18 cellular contexts compared by ENCODE assay signal in the genomic region with DNA sequence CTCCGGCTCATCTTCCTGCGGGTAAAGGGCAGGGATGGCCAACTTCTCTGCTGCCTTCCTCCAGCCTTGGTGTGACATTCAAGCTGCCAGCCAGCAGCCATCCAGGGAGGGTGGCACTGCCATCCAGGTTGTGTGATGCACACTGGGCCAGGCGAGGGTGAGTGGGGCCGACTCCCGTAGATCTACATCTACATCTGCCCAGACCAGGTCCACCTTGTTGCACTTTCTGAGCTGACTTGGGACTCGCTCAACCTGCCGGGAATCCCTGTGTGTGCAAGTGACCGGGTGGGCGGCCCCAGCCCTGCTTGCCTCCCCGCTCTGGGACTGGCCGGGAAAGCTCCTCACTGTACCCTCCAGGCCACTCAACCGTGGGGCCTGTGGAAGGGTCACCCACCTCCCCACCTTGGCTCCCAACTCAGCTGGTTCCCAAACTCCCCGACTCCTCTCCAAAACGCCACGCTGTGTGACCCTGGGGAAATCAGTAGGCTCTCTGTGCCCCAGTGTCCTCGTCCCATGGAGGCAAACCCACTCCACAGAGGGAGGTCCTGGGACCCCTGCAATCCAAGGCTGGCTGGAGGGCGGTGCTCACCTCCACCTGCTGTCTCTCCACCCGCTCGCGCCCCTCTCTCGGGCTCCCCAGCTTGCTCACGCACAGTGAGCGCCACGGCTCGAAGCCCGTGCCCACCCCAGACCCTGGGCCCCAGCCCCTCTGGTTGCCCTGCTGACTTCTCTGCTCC. TPM values are rescaled to one million over a fixed set of nuclear protein-coding genes. Genes with fewer than 3 reads are reported as not detected.
DNase-seq lines count a peak whose midpoint lies in the region; ATAC-seq, FAIRE-seq and TF ChIP-seq lines count a peak whose summit lies in the region.
"Had no signal": no experiment of that assay in that cellular context is flagged by ENCODE, and none has a peak within 500 bp of the region (broad histone marks: within the 10 kb centered on the region; RNA-seq: fewer than 3 reads in every experiment).

No MANE protein-coding gene starts in this region.

- no peaks in the 10 kb centered on the region for H3K9me3 Mint-ChIP-seq in activated naive CD8-positive, alpha-beta T cell treated with anti-CD3 and anti-CD28 coated beads, Interleukin-2, amount 10 ng/mL, durations not matched to agents 7 days and 5 days
- H3K9me3 Mint-ChIP-seq in activated naive CD8-positive, alpha-beta T cell treated with anti-CD3 and anti-CD28 coated beads, Interleukin-2, amount 50 U/mL, for 24 hours, result no peaks in the 10 kb centered on the region
- H3K9me3 Mint-ChIP-seq in GM23338, result no peaks in the 10 kb centered on the region
- H3K9me3 Mint-ChIP-seq: H9 had no signal

- no peaks in the 10 kb centered on the region for H3F3A ChIP-seq in GM23338 (replicated peaks; ENCODE audit: low read depth)

- DNase-seq in activated naive CD8-positive, alpha-beta T cell treated with anti-CD3 and anti-CD28 coated beads, Interleukin-2, amount 10 ng/mL, durations not matched to agents 7 days and 5 days, result peak; percentile 25
- no peak for DNase-seq in activated naive CD8-positive, alpha-beta T cell treated with anti-CD3 and anti-CD28 coated beads, Interleukin-2, amount 50 U/mL, for 24 hours
- no peak for DNase-seq in T-helper 17 cell
- DNase-seq in HepG2 (ENCODE audit: low spot score), result no peak
- no peak for DNase-seq in GM23338 (ENCODE audit: low spot score)
- DNase-seq: C1 segment of cervical spinal cord, DMS 273 treated with DMSO at 0.1 percent for 48 hours, H9, IMR-90, NCI-H1930, NCI-H2171 treated with DMSO at 0.1 percent for 48 hours, NCI-H510A, Peyer's patch had no signal

- H3K9me3 ChIP-seq in T-helper 17 cell (ENCODE audit: control insufficient read depth, low read length, poor library complexity, severe bottlenecking) (no peaks in the 10 kb centered on the region), HepG2 (ENCODE audit: low read length) (no peaks in the 10 kb centered on the region), subcutaneous abdominal adipose tissue (ENCODE audit: control insufficient read depth in 5 of 5, low read length in 5 of 5) (no peaks in the 10 kb centered on the region)
- H3K9me3 ChIP-seq: Peyer's patch, SJSA1 had no signal

- in situ Hi-C loops in HepG2 (cut with HindIII; ENCODE audit: extremely low pct_ligation_motif_present, low pct_unique_long_range_greater_than_20kb), result no loop called here

- TF ChIP-seq EP300 in HepG2 (IDR thresholded peaks at IDR 0.05; ENCODE audit: low read depth in 2 of 2, low read length in 2 of 2) (no peak), HepG2 (CRISPR knock-in tag; IDR thresholded peaks at IDR 0.05; ENCODE audit: borderline replicate concordance) (no peak)

- no peak for TF ChIP-seq POLR2A in HepG2 (IDR thresholded peaks at IDR 0.05; ENCODE audit: insufficient read depth in 1 of 2, low read depth in 2 of 2, low read length in 2 of 2)

- no peak overlapping the region for H3K4me3 Mint-ChIP-seq in activated naive CD8-positive, alpha-beta T cell treated with anti-CD3 and anti-CD28 coated beads, Interleukin-2, amount 10 ng/mL, durations not matched to agents 7 days and 5 days
- no peak overlapping the region for H3K4me3 Mint-ChIP-seq in activated naive CD8-positive, alpha-beta T cell treated with anti-CD3 and anti-CD28 coated beads, Interleukin-2, amount 50 U/mL, for 24 hours
- peak overlapping the region; percentile 19 for H3K4me3 Mint-ChIP-seq in T-helper 17 cell
- H3K4me3 Mint-ChIP-seq in GM23338, result no peak overlapping the region
- H3K4me3 Mint-ChIP-seq: H9 had no signal

- H3K9ac ChIP-seq in HepG2 (ENCODE audit: insufficient read depth, low read depth, low read length), result no peak overlapping the region
- H3K9ac ChIP-seq in subcutaneous abdominal adipose tissue (ENCODE audit: low read length in 5 of 5), result no peak overlapping the region

- H3K4me2 ChIP-seq in HepG2 (ENCODE audit: low read depth, low read length), result no peak overlapping the region
- no peak overlapping the region for H3K4me2 ChIP-seq in GM23338

- CTCF ChIA-PET in HepG2 (lab: Yijun Ruan, JAX; ENCODE audit: low intra/inter-chr PET ratio, low total read pairs), result no interaction called here

- H3K27me3 Mint-ChIP-seq in activated naive CD8-positive, alpha-beta T cell treated with anti-CD3 and anti-CD28 coated beads, Interleukin-2, amount 10 ng/mL, durations not matched to agents 7 days and 5 days, result no peaks in the 10 kb centered on the region
- H3K27me3 Mint-ChIP-seq in activated naive CD8-positive, alpha-beta T cell treated with anti-CD3 and anti-CD28 coated beads, Interleukin-2, amount 50 U/mL, for 24 hours, result no peaks in the 10 kb centered on the region
- H3K27me3 Mint-ChIP-seq in T-helper 17 cell (no peaks in the 10 kb centered on the region), GM23338 (ENCODE audit: insufficient read depth, low read depth, poor library complexity) (peaks cover 12% of the 10 kb centered on the region)

- no peaks in the 10 kb centered on the region for H3K36me3 Mint-ChIP-seq in activated naive CD8-positive, alpha-beta T cell treated with anti-CD3 and anti-CD28 coated beads, Interleukin-2, amount 10 ng/mL, durations not matched to agents 7 days and 5 days
- no peaks in the 10 kb centered on the region for H3K36me3 Mint-ChIP-seq in activated naive CD8-positive, alpha-beta T cell treated with anti-CD3 and anti-CD28 coated beads, Interleukin-2, amount 50 U/mL, for 24 hours (ENCODE audit: low read depth)
- H3K36me3 Mint-ChIP-seq in T-helper 17 cell (ENCODE audit: low read depth), result no peaks in the 10 kb centered on the region
- no peaks in the 10 kb centered on the region for H3K36me3 Mint-ChIP-seq in GM23338 (ENCODE audit: low read depth)

- H3K4me1 ChIP-seq in HepG2 (ENCODE audit: insufficient read depth, low read length) (peaks cover 9% of the 10 kb centered on the region; the same call in 1 of the 2 replicates), subcutaneous abdominal adipose tissue (ENCODE audit: control insufficient read depth in 5 of 5, insufficient read depth in 5 of 5, low read length in 5 of 5) (peaks cover 0 to 43% (median 22%) of the 10 kb centered on the region in 5 donors), GM23338 (ENCODE audit: insufficient read depth) (no peaks in the 10 kb centered on the region)
- H3K4me1 ChIP-seq: SJSA1 had no signal

- WGBS in HepG2 (ENCODE audit: low lambda C conversion rate), result 32% methylated on average over 16 of the region's 26 CpGs

- no peak overlapping the region for H3K27ac ChIP-seq in HepG2 (ENCODE audit: extremely low read length, insufficient read depth, low read length)
- H3K27ac ChIP-seq in subcutaneous abdominal adipose tissue (ENCODE audit: low read depth, low read length), result peak overlapping the region; percentile 41
- no peak overlapping the region for H3K27ac ChIP-seq in GM23338 (ENCODE audit: low read depth)
- H3K27ac ChIP-seq: 22Rv1, SJSA1 had no signal

- TF ChIP-seq CTCF in HepG2 (CRISPR knock-in tag; IDR thresholded peaks at IDR 0.05) (no peak), GM23338 (conservative IDR thresholded peaks at IDR 0.05; ENCODE audit: low read depth in 2 of 2) (no peak)

- BruUV-seq in HepG2 (replicated peaks; lab: Mats Ljungman, UMichigan), result no TSS peak

- H3K9me2 ChIP-seq in GM23338 (ENCODE audit: insufficient read depth), result no peaks in the 10 kb centered on the region

- no peaks in the 10 kb centered on the region for H3K79me2 ChIP-seq in HepG2 (ENCODE audit: insufficient read depth, low read length)
- H3K79me2 ChIP-seq in GM23338 (replicated peaks; ENCODE audit: insufficient read depth), result no peaks in the 10 kb centered on the region

- H3K27me3 ChIP-seq in HepG2 (ENCODE audit: control insufficient read depth in 1 of 2, insufficient read depth in 2 of 2, low read length in 2 of 2) (peaks cover 35 to 64% of the 10 kb centered on the region in 2 experiments), subcutaneous abdominal adipose tissue (ENCODE audit: control insufficient read depth in 5 of 5, insufficient read depth in 4 of 5, low read length in 5 of 5) (peaks cover 0 to 2% (median 0%) of the 10 kb centered on the region in 5 donors), GM23338 (ENCODE audit: insufficient read depth) (no peaks in the 10 kb centered on the region)
- H3K27me3 ChIP-seq: Peyer's patch, SJSA1 had no signal

- ATAC-seq in activated naive CD8-positive, alpha-beta T cell treated with anti-CD3 and anti-CD28 coated beads, Interleukin-2, amount 10 ng/mL, durations not matched to agents 7 days and 5 days (ENCODE audit: low read depth), result no peak
- ATAC-seq in activated naive CD8-positive, alpha-beta T cell treated with anti-CD3 and anti-CD28 coated beads, Interleukin-2, amount 50 U/mL, for 24 hours, result no peak
- ATAC-seq in T-helper 17 cell, result no peak
- no peak for ATAC-seq in HepG2
- no peak for ATAC-seq in GM21619 (IDR thresholded peaks at IDR 0.05; ENCODE audit: unreplicated experiment)
- no peak for ATAC-seq in GM23338
- ATAC-seq in HG03432 (IDR thresholded peaks at IDR 0.05; ENCODE audit: unreplicated experiment), result no peak

- H2AFZ ChIP-seq in HepG2 (ENCODE audit: low read length) (no peak overlapping the region), GM23338 (no peak overlapping the region)

- H3K27ac Mint-ChIP-seq in activated naive CD8-positive, alpha-beta T cell treated with anti-CD3 and anti-CD28 coated beads, Interleukin-2, amount 10 ng/mL, durations not matched to agents 7 days and 5 days, result no peak overlapping the region
- no peak overlapping the region for H3K27ac Mint-ChIP-seq in activated naive CD8-positive, alpha-beta T cell treated with anti-CD3 and anti-CD28 coated beads, Interleukin-2, amount 50 U/mL, for 24 hours
- H3K27ac Mint-ChIP-seq in T-helper 17 cell (no peak overlapping the region), GM23338 (no peak overlapping the region)

- H3K36me3 ChIP-seq in HepG2 (replicated peaks in 1 of 2; ENCODE audit: control insufficient read depth in 1 of 2, insufficient read depth in 2 of 2, low read length in 2 of 2), result no peaks in the 10 kb centered on the region
- H3K36me3 ChIP-seq in subcutaneous abdominal adipose tissue (ENCODE audit: control insufficient read depth in 5 of 5, insufficient read depth in 5 of 5, low read length in 5 of 5), result peaks cover 0 to 26% (median 20%) of the 10 kb centered on the region in 5 donors
- H3K36me3 ChIP-seq in GM23338 (ENCODE audit: insufficient read depth), result no peaks in the 10 kb centered on the region
- H3K36me3 ChIP-seq: Peyer's patch had no signal

- TF ChIP-seq RAD21 in HepG2 (CRISPR knock-in tag; IDR thresholded peaks at IDR 0.05), result no peak

- H3K4me3 ChIP-seq in HepG2 (replicated peaks in 1 of 3; ENCODE audit: insufficient read depth in 1 of 3, low read depth in 2 of 3, low read length in 3 of 3) (no peak overlapping the region), subcutaneous abdominal adipose tissue (ENCODE audit: low read depth in 1 of 5, low read length in 5 of 5) (no peak overlapping the region), GM23338 (no peak overlapping the region)
- H3K4me3 ChIP-seq: Peyer's patch, SJSA1 had no signal

- POLR2A ChIA-PET in activated naive CD8-positive, alpha-beta T cell treated with anti-CD3 and anti-CD28 coated beads, Interleukin-2, amount 10 ng/mL, durations not matched to agents 7 days and 5 days (lab: Charles Lee), result no interaction called here
- POLR2A ChIA-PET in HepG2 (lab: Yijun Ruan, JAX), result no interaction called here

- intact Hi-C loops in HepG2 (cut with micrococcal nuclease; ENCODE audit: unreplicated experiment), result no loop called here

- H4K20me1 ChIP-seq in HepG2 (ENCODE audit: insufficient read depth, low read length) (no peaks in the 10 kb centered on the region), GM23338 (replicated peaks; ENCODE audit: insufficient read depth) (no peaks in the 10 kb centered on the region)

- no peaks in the 10 kb centered on the region for H3K4me1 Mint-ChIP-seq in activated naive CD8-positive, alpha-beta T cell treated with anti-CD3 and anti-CD28 coated beads, Interleukin-2, amount 10 ng/mL, durations not matched to agents 7 days and 5 days
- H3K4me1 Mint-ChIP-seq in activated naive CD8-positive, alpha-beta T cell treated with anti-CD3 and anti-CD28 coated beads, Interleukin-2, amount 50 U/mL, for 24 hours, result no peaks in the 10 kb centered on the region
- H3K4me1 Mint-ChIP-seq in T-helper 17 cell, result no peaks in the 10 kb centered on the region
- H3K4me1 Mint-ChIP-seq in GM23338, result peaks cover 2% of the 10 kb centered on the region; the same call in 1 of the 3 replicates

- FAIRE-seq in HepG2 (lab: Jason Lieb, UNC), result no peak

RNA-seq across cellular contexts. Expression of gene JAG2, which starts 14.7 kb away (rescaled TPM):
- 1 to 10 TPM; 1.8 to 3.2 TPM for total RNA-seq in activated naive CD8-positive, alpha-beta T cell treated with anti-CD3 and anti-CD28 coated beads, Interleukin-2, amount 10 ng/mL, durations not matched to agents 7 days and 5 days
- 1 to 10 TPM in 1 of 2 donors, under 1 TPM in 1; 0.55 to 1.2 TPM for total RNA-seq in T-helper 17 cell
- total RNA-seq in HepG2 (2016; rRNA removed; fragmentation: Illumina TruSeq; extraction: Trizol), result 0.04 TPM in 1 of 2 replicates, not detected in the other
- total RNA-seq in HepG2 (2016; cell fraction: cytosol; rRNA removed; fragmentation: Illumina TruSeq; extraction: Trizol; ENCODE audit: low read depth), result not detected in 2 replicates
- not detected in 2 replicates for total RNA-seq in HepG2 (2016; cell fraction: insoluble cytoplasmic fraction; rRNA removed; fragmentation: Illumina TruSeq; extraction: Trizol)
- total RNA-seq in HepG2 (2016; cell fraction: membrane; rRNA removed; fragmentation: Illumina TruSeq; extraction: Trizol), result not detected in 2 replicates
- total RNA-seq in HepG2 (2016; cell fraction: nucleus; rRNA removed; fragmentation: Illumina TruSeq; extraction: Trizol), result not detected in 2 replicates
- 0.16 and 0.22 TPM in 2 replicates for polyA plus RNA-seq in HepG2 (2011; rRNA removed)
- polyA plus RNA-seq in HepG2 (2011; cell fraction: cytosol; rRNA removed), result 0.04 and 0.10 TPM in 2 replicates
- 1.3 and 3.3 TPM in 2 replicates for polyA plus RNA-seq in HepG2 (2011; cell fraction: nucleus; rRNA removed)
- polyA plus RNA-seq in HepG2 (2012), result 0.16 TPM in 1 of 2 replicates, not detected in the other
- not detected in 2 replicates for polyA plus RNA-seq in HepG2 (2016; cell fraction: cytosol; fragmentation: Illumina TruSeq; extraction: Trizol; ENCODE audit: low read depth)
- not detected in 2 replicates for polyA plus RNA-seq in HepG2 (2016; cell fraction: insoluble cytoplasmic fraction; fragmentation: Illumina TruSeq; extraction: Trizol; ENCODE audit: low read depth)
- not detected in 2 replicates for polyA plus RNA-seq in HepG2 (2016; cell fraction: membrane; fragmentation: Illumina TruSeq; extraction: Trizol; ENCODE audit: low read depth)
- polyA plus RNA-seq in HepG2 (2016; cell fraction: nucleus; fragmentation: Illumina TruSeq; extraction: Trizol; ENCODE audit: insufficient read depth, low read depth), result not detected in 2 replicates
- 0.36 and 6.6 TPM in 2 replicates for polyA minus RNA-seq in HepG2 (2011; rRNA and poly(A)+ RNA removed; ENCODE audit: low replicate concordance)
- 0.44 TPM in 1 of 2 replicates, not detected in the other for polyA minus RNA-seq in HepG2 (2011; cell fraction: cytosol; rRNA and poly(A)+ RNA removed)
- polyA minus RNA-seq in HepG2 (2011; cell fraction: nucleus; rRNA and poly(A)+ RNA removed), result 0.13 TPM in 1 of 2 replicates, not detected in the other
- 9.6 and 10.3 TPM in 2 replicates for total RNA-seq in GM23338 (2014; rRNA removed; shearing (Covaris generic))
- 1.9 and 2.6 TPM in 2 replicates for polyA plus RNA-seq in GM23338 (2016; fragmentation: Nextera tagmentation; extraction: Ambion mirVana)

RNA-seq across cellular contexts. Expression of gene NUDT14, which starts 27.2 kb away (rescaled TPM):
- 10 to 100 TPM; 23.3 to 28.0 TPM for total RNA-seq in activated naive CD8-positive, alpha-beta T cell treated with anti-CD3 and anti-CD28 coated beads, Interleukin-2, amount 10 ng/mL, durations not matched to agents 7 days and 5 days
- total RNA-seq in T-helper 17 cell, result 10 to 100 TPM; 10.8 to 15.4 TPM
- total RNA-seq in HepG2 (2016; rRNA removed; fragmentation: Illumina TruSeq; extraction: Trizol), result 4.0 and 5.8 TPM in 2 replicates
- 9.0 and 9.9 TPM in 2 replicates for total RNA-seq in HepG2 (2016; cell fraction: cytosol; rRNA removed; fragmentation: Illumina TruSeq; extraction: Trizol; ENCODE audit: low read depth)
- total RNA-seq in HepG2 (2016; cell fraction: insoluble cytoplasmic fraction; rRNA removed; fragmentation: Illumina TruSeq; extraction: Trizol), result 4.4 and 5.8 TPM in 2 replicates
- total RNA-seq in HepG2 (2016; cell fraction: membrane; rRNA removed; fragmentation: Illumina TruSeq; extraction: Trizol), result 7.1 and 10.6 TPM in 2 replicates
- total RNA-seq in HepG2 (2016; cell fraction: nucleus; rRNA removed; fragmentation: Illumina TruSeq; extraction: Trizol), result 2.4 and 2.7 TPM in 2 replicates
- polyA plus RNA-seq in HepG2 (2011; rRNA removed), result 6.1 and 6.7 TPM in 2 replicates
- 5.7 and 9.2 TPM in 2 replicates for polyA plus RNA-seq in HepG2 (2011; cell fraction: cytosol; rRNA removed)
- polyA plus RNA-seq in HepG2 (2011; cell fraction: nucleus; rRNA removed), result 5.6 and 6.5 TPM in 2 replicates
- polyA plus RNA-seq in HepG2 (2012), result 4.5 and 5.4 TPM in 2 replicates
- 11.3 and 13.8 TPM in 2 replicates for polyA plus RNA-seq in HepG2 (2016; cell fraction: cytosol; fragmentation: Illumina TruSeq; extraction: Trizol; ENCODE audit: low read depth)
- 4.0 and 5.1 TPM in 2 replicates for polyA plus RNA-seq in HepG2 (2016; cell fraction: insoluble cytoplasmic fraction; fragmentation: Illumina TruSeq; extraction: Trizol; ENCODE audit: low read depth)
- 7.8 and 10.1 TPM in 2 replicates for polyA plus RNA-seq in HepG2 (2016; cell fraction: membrane; fragmentation: Illumina TruSeq; extraction: Trizol; ENCODE audit: low read depth)
- 5.5 and 5.6 TPM in 2 replicates for polyA plus RNA-seq in HepG2 (2016; cell fraction: nucleus; fragmentation: Illumina TruSeq; extraction: Trizol; ENCODE audit: insufficient read depth, low read depth)
- polyA minus RNA-seq in HepG2 (2011; rRNA and poly(A)+ RNA removed; ENCODE audit: low replicate concordance), result 3.5 and 4.3 TPM in 2 replicates
- polyA minus RNA-seq in HepG2 (2011; cell fraction: cytosol; rRNA and poly(A)+ RNA removed), result 1.3 and 3.4 TPM in 2 replicates
- 1.3 and 1.9 TPM in 2 replicates for polyA minus RNA-seq in HepG2 (2011; cell fraction: nucleus; rRNA and poly(A)+ RNA removed)
- total RNA-seq in GM23338 (2014; rRNA removed; shearing (Covaris generic)), result 13.6 and 14.8 TPM in 2 replicates
- polyA plus RNA-seq in GM23338 (2016; fragmentation: Nextera tagmentation; extraction: Ambion mirVana), result 38.4 and 41.0 TPM in 2 replicates
